ENCODE assay signal across 22 cellular contexts in the genomic region with DNA sequence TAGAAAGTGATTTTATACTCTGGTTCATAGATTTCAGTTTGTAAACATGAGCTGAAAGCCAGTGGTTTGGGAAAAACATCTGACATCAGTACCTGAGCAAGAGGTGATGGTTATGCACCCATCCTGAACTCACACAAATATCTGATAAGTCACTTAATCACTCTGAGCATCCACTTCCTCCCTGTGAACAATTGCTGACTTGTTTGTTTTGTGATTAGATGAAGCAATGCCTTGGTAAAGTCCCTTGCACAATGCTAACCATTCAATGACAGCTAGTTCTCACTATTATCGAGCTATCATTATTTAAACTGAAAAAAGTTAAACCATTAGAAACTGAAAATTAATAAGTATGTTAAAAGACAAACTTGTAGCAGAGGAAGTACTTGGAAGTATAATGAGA.
DNase-seq lines count a peak whose midpoint lies in the region; ATAC-seq and TF ChIP-seq lines count a peak whose summit lies in the region.
"Had no signal": no experiment of that assay in that cellular context is flagged by ENCODE, and none has a peak within 500 bp of the region (broad histone marks: within the 10 kb centered on the region; RNA-seq: fewer than 3 reads in every experiment).

No MANE protein-coding gene starts in this region.

- no peak overlapping the region for H4K5ac ChIP-seq in mesendoderm (ENCODE audit: low read length)

- H3K9ac ChIP-seq in PC-3 (ENCODE audit: low read length): no peak overlapping the region
- no peak overlapping the region for H3K9ac ChIP-seq in mesendoderm (ENCODE audit: low read length)

- no peak overlapping the region for H2BK120ac ChIP-seq in mesendoderm (ENCODE audit: low read depth, low read length)

- H3K4me1 ChIP-seq in PC-3 (ENCODE audit: insufficient read depth, low read length) (no peaks in the 10 kb centered on the region), mesendoderm (ENCODE audit: control insufficient read depth, low read depth, low read length) (no peaks in the 10 kb centered on the region), esophagus squamous epithelium (no peaks in the 10 kb centered on the region)
- H3K4me1 ChIP-seq: SJSA1 had no signal

- intact Hi-C loops in PC-3 (cut with micrococcal nuclease): no loop called here
- intact Hi-C loops in esophagus squamous epithelium (cut with DNase I): no loop called here

- no peak overlapping the region for H3K27ac ChIP-seq in PC-3 (ENCODE audit: low read length)
- H3K27ac ChIP-seq in mesendoderm (ENCODE audit: low read depth, low read length): no peak overlapping the region
- H3K27ac ChIP-seq in esophagus squamous epithelium: no peak overlapping the region
- H3K27ac ChIP-seq: C4-2B, SJSA1 had no signal

- H3K79me1 ChIP-seq in mesendoderm (ENCODE audit: low read length): no peaks in the 10 kb centered on the region

- H3K23ac ChIP-seq in mesendoderm (ENCODE audit: low read length): no peak overlapping the region

- TF ChIP-seq CTCF in PC-3 (conservative IDR thresholded peaks at IDR 0.05; ENCODE audit: low read depth, low read length) (no peak), esophagus squamous epithelium (IDR thresholded peaks at IDR 0.05) (no peak)

- H4K8ac ChIP-seq in mesendoderm (ENCODE audit: low read depth, low read length): no peak overlapping the region

- no TSS peak for BruUV-seq in PC-3 (replicated peaks; lab: Mats Ljungman, UMichigan)

- H2BK5ac ChIP-seq in mesendoderm (ENCODE audit: low read length): no peak overlapping the region

- H3K79me2 ChIP-seq in PC-3 (ENCODE audit: low read length): no peaks in the 10 kb centered on the region
- no peaks in the 10 kb centered on the region for H3K79me2 ChIP-seq in mesendoderm (ENCODE audit: control insufficient read depth, insufficient read depth, low read length)

- peak; percentile 13 for DNase-seq in SIG-M5 treated with dmso at 0.1 percent for 504 hours (lab: John Stamatoyannopoulos, UW; ENCODE audit: unreplicated experiment)
- no peak for DNase-seq in SIG-M5 (lab: John Stamatoyannopoulos, UW)
- DNase-seq in PC-3: peak; percentile 43
- DNase-seq in mesendoderm: peak; percentile 26
- no peak for DNase-seq in activated CD8-positive, alpha-beta memory T cell treated with anti-CD3 and anti-CD28 coated beads, Interleukin-2, amount 10 ng/mL, durations not matched to agents 7 days and 5 days
- DNase-seq in esophagus squamous epithelium (lab: John Stamatoyannopoulos, UW): no peak
- DNase-seq in activated CD4-positive, alpha-beta T cell treated with anti-CD3 and anti-CD28 coated beads, Interleukin-2, amount 50 U/mL, for 4 hours: no peak
- DNase-seq: activated CD8-positive, alpha-beta memory T cell treated with anti-CD3 and anti-CD28 coated beads for 24 hours; activated naive CD8-positive, alpha-beta T cell treated with anti-CD3 and anti-CD28 coated beads, Interleukin-2, amount 50 U/mL, for 24 hours; DMS79 treated with DMSO at 0.1 percent for 48 hours; MG63; natural killer cell; NCI-H1694 treated with DMSO at 0.1 percent for 48 hours; NCI-H446 treated with DMSO at 0.1 percent for 48 hours; stimulated activated CD4-positive, alpha-beta T cell treated with anti-CD3 and anti-CD28 coated beads, Interleukin-1b, Interleukin-23, amount 100 ng/mL, for 48 hours; stimulated activated naive CD8-positive, alpha-beta T cell treated with anti-CD3 and anti-CD28 coated beads, Interleukin-15, amount 100 ng/mL, for 72 hours had no signal

- H3K9me3 Mint-ChIP-seq in activated CD8-positive, alpha-beta memory T cell treated with anti-CD3 and anti-CD28 coated beads, Interleukin-2, amount 10 ng/mL, durations not matched to agents 7 days and 5 days (ENCODE audit: low read depth): no peaks in the 10 kb centered on the region
- H3K9me3 Mint-ChIP-seq: activated naive CD8-positive, alpha-beta T cell treated with anti-CD3 and anti-CD28 coated beads, Interleukin-2, amount 50 U/mL, for 24 hours; stimulated activated naive CD8-positive, alpha-beta T cell treated with anti-CD3 and anti-CD28 coated beads, Interleukin-15, amount 100 ng/mL, for 72 hours; type B pancreatic cell; WTC11 had no signal

- H2AFZ ChIP-seq in PC-3 (ENCODE audit: low read length): no peak overlapping the region

- no peak overlapping the region for H3K18ac ChIP-seq in mesendoderm (ENCODE audit: low read length)

- H3K27me3 ChIP-seq in PC-3 (ENCODE audit: low read length) (no peaks in the 10 kb centered on the region), mesendoderm (ENCODE audit: insufficient read depth, low read length, poor library complexity) (no peaks in the 10 kb centered on the region), esophagus squamous epithelium (no peaks in the 10 kb centered on the region)
- H3K27me3 ChIP-seq: MG63, SJSA1 had no signal

- H3K27me3 Mint-ChIP-seq in activated CD8-positive, alpha-beta memory T cell treated with anti-CD3 and anti-CD28 coated beads, Interleukin-2, amount 10 ng/mL, durations not matched to agents 7 days and 5 days: no peaks in the 10 kb centered on the region
- H3K27me3 Mint-ChIP-seq: activated naive CD8-positive, alpha-beta T cell treated with anti-CD3 and anti-CD28 coated beads, Interleukin-2, amount 50 U/mL, for 24 hours; activated T-helper 17 cell treated with anti-CD3 and anti-CD28 coated beads, Interleukin-2, amount 50 U/mL, for 72 hours; stimulated activated naive CD8-positive, alpha-beta T cell treated with anti-CD3 and anti-CD28 coated beads, Interleukin-15, amount 100 ng/mL, for 72 hours; type B pancreatic cell had no signal

- H3K36me3 Mint-ChIP-seq in activated CD8-positive, alpha-beta memory T cell treated with anti-CD3 and anti-CD28 coated beads, Interleukin-2, amount 10 ng/mL, durations not matched to agents 7 days and 5 days: no peaks in the 10 kb centered on the region
- H3K36me3 Mint-ChIP-seq: natural killer cell, type B pancreatic cell, WTC11 had no signal

- CTCF ChIA-PET in PC-3 (lab: Charles Lee): no interaction called here
- CTCF ChIA-PET in activated CD8-positive, alpha-beta memory T cell treated with anti-CD3 and anti-CD28 coated beads, Interleukin-2, amount 10 ng/mL, durations not matched to agents 7 days and 5 days (lab: Charles Lee): no interaction called here

- WGBS in mesendoderm (ENCODE audit: extremely low coverage, insufficient coverage, low lambda C conversion rate): no CpG with 5 or more reads among the region's 1 CpG
- WGBS in esophagus squamous epithelium, 2 donors: 31 to 37% methylated on average over 1 of the region's 1 CpG

- H3K27ac Mint-ChIP-seq in activated CD8-positive, alpha-beta memory T cell treated with anti-CD3 and anti-CD28 coated beads, Interleukin-2, amount 10 ng/mL, durations not matched to agents 7 days and 5 days: no peak overlapping the region
- H3K27ac Mint-ChIP-seq: activated naive CD8-positive, alpha-beta T cell treated with anti-CD3 and anti-CD28 coated beads, Interleukin-2, amount 50 U/mL, for 24 hours; activated T-helper 17 cell treated with anti-CD3 and anti-CD28 coated beads, Interleukin-2, amount 50 U/mL, for 72 hours; natural killer cell; stimulated activated naive CD8-positive, alpha-beta T cell treated with anti-CD3 and anti-CD28 coated beads, Interleukin-15, amount 100 ng/mL, for 72 hours; type B pancreatic cell; WTC11 had no signal

- no peak overlapping the region for H3K4me3 Mint-ChIP-seq in activated CD8-positive, alpha-beta memory T cell treated with anti-CD3 and anti-CD28 coated beads, Interleukin-2, amount 10 ng/mL, durations not matched to agents 7 days and 5 days
- H3K4me3 Mint-ChIP-seq: activated naive CD8-positive, alpha-beta T cell treated with anti-CD3 and anti-CD28 coated beads, Interleukin-2, amount 50 U/mL, for 24 hours; activated T-helper 17 cell treated with anti-CD3 and anti-CD28 coated beads, Interleukin-2, amount 50 U/mL, for 72 hours; natural killer cell; stimulated activated naive CD8-positive, alpha-beta T cell treated with anti-CD3 and anti-CD28 coated beads, Interleukin-15, amount 100 ng/mL, for 72 hours; type B pancreatic cell; WTC11 had no signal

- H3K4ac ChIP-seq in mesendoderm (ENCODE audit: low read depth, low read length): no peak overlapping the region

- H3K56ac ChIP-seq in mesendoderm (ENCODE audit: low read length): no peak overlapping the region

- H3K4me1 Mint-ChIP-seq in activated CD8-positive, alpha-beta memory T cell treated with anti-CD3 and anti-CD28 coated beads, Interleukin-2, amount 10 ng/mL, durations not matched to agents 7 days and 5 days: no peaks in the 10 kb centered on the region
- H3K4me1 Mint-ChIP-seq: activated naive CD8-positive, alpha-beta T cell treated with anti-CD3 and anti-CD28 coated beads, Interleukin-2, amount 50 U/mL, for 24 hours; activated T-helper 17 cell treated with anti-CD3 and anti-CD28 coated beads, Interleukin-2, amount 50 U/mL, for 72 hours; natural killer cell; stimulated activated naive CD8-positive, alpha-beta T cell treated with anti-CD3 and anti-CD28 coated beads, Interleukin-15, amount 100 ng/mL, for 72 hours; WTC11 had no signal

- H3K36me3 ChIP-seq in PC-3 (ENCODE audit: low read depth, low read length) (no peaks in the 10 kb centered on the region), mesendoderm (ENCODE audit: control insufficient read depth, insufficient read depth, low read length) (no peaks in the 10 kb centered on the region), esophagus squamous epithelium (no peaks in the 10 kb centered on the region)
- H3K36me3 ChIP-seq: MG63, SJSA1 had no signal

- POLR2A ChIA-PET in PC-3 (lab: Charles Lee; ENCODE audit: unreplicated experiment): no interaction called here

- no peak overlapping the region for H2AK5ac ChIP-seq in mesendoderm (ENCODE audit: low read length)

- peak; percentile 66 for ATAC-seq in HG02981 (IDR thresholded peaks at IDR 0.05; ENCODE audit: unreplicated experiment)
- peak; percentile 68 for ATAC-seq in PC-3
- no peak for ATAC-seq in activated CD8-positive, alpha-beta memory T cell treated with anti-CD3 and anti-CD28 coated beads, Interleukin-2, amount 10 ng/mL, durations not matched to agents 7 days and 5 days
- ATAC-seq: activated naive CD8-positive, alpha-beta T cell treated with anti-CD3 and anti-CD28 coated beads, Interleukin-2, amount 50 U/mL, for 24 hours; activated T-helper 17 cell treated with anti-CD3 and anti-CD28 coated beads, Interleukin-2, amount 50 U/mL, for 72 hours; natural killer cell; stimulated activated naive CD8-positive, alpha-beta T cell treated with anti-CD3 and anti-CD28 coated beads, Interleukin-15, amount 100 ng/mL, for 72 hours; WTC11 had no signal

- H3K9me3 ChIP-seq in PC-3 (ENCODE audit: low read length): no peaks in the 10 kb centered on the region
- H3K9me3 ChIP-seq in esophagus squamous epithelium: no peaks in the 10 kb centered on the region
- H3K9me3 ChIP-seq: MG63, SJSA1 had no signal

- H3K4me3 ChIP-seq in PC-3 (ENCODE audit: low read length) (no peak overlapping the region), mesendoderm (ENCODE audit: low read length) (no peak overlapping the region), esophagus squamous epithelium (no peak overlapping the region)
- H3K4me3 ChIP-seq: MG63, SJSA1 had no signal

- TF ChIP-seq POLR2A in esophagus squamous epithelium (IDR thresholded peaks at IDR 0.05): no peak

- H3F3A ChIP-seq in PC-3 (ENCODE audit: low read length, unreplicated experiment): no peaks in the 10 kb centered on the region

- H2BK15ac ChIP-seq in mesendoderm (replicated peaks; ENCODE audit: low read depth): no peak overlapping the region

- no peaks in the 10 kb centered on the region for H3K9me2 ChIP-seq in PC-3 (replicated peaks; ENCODE audit: low read length)

- H3K4me2 ChIP-seq in PC-3 (ENCODE audit: low read length) (no peak overlapping the region), mesendoderm (ENCODE audit: low read length) (no peak overlapping the region)

- no peaks in the 10 kb centered on the region for H4K20me1 ChIP-seq in PC-3 (ENCODE audit: low read length)

Comparison
In these comparisons a context has a peak if more than half of its experiments do, and no peak if none do; other contexts are left out.
1. DNase-seq: peak in SIG-M5 treated with dmso at 0.1 percent for 504 hours (single experiment), PC-3 (single experiment) and mesendoderm (single experiment); none in SIG-M5 (single experiment), activated CD8-positive, alpha-beta memory T cell treated with anti-CD3 and anti-CD28 coated beads, Interleukin-2, amount 10 ng/mL, durations not matched to agents 7 days and 5 days (single experiment), esophagus squamous epithelium (single experiment) and activated CD4-positive, alpha-beta T cell treated with anti-CD3 and anti-CD28 coated beads, Interleukin-2, amount 50 U/mL, for 4 hours (0 of 2).